Comparison of ENCODE assay signal across 1 cellular context in genomic region chr1:31295874-31296485, GRCh38.
TF ChIP-seq lines count a peak whose summit lies in the region.

No MANE protein-coding gene starts in this region.

TF ChIP-seq in WTC11, 78 proteins besides CTCF, POLR2A, EP300 and RAD21 (continued from another document):
- no peak for TF ChIP-seq HMGXB4 (CRISPR knock-in tag; IDR thresholded peaks at IDR 0.05)
